In genomic region chr13:33110713-33111413, GRCh38 we compare ENCODE assay signal across 9 cellular contexts.
A peak's percentile ranks its signal among the peaks of the same experiment; 100 is the strongest.
DNase-seq lines count a peak whose midpoint lies in the region; ATAC-seq and TF ChIP-seq lines count a peak whose summit lies in the region.
"Had no signal": no experiment of that assay in that cellular context is flagged by ENCODE, and none has a peak within 500 bp of the region (broad histone marks: within the 10 kb centered on the region; RNA-seq: fewer than 3 reads in every experiment).

No MANE protein-coding gene starts in this region.

- no peak for TF ChIP-seq CTCF in VCaP (conservative IDR thresholded peaks at IDR 0.05)

- H3K27ac ChIP-seq in VCaP = peak overlapping the region; percentile 76; the same call in 1 of the 2 replicates

- DNase-seq in AG20443 (ENCODE audit: low spot score) = peak; percentile 55
- peak; percentile 45 for DNase-seq in medulla oblongata (ENCODE audit: extremely low spot score)
- no peak for DNase-seq in activated CD4-positive, alpha-beta T cell treated with anti-CD3 and anti-CD28 coated beads for 4 hours
- no peak for DNase-seq in cerebellar cortex (ENCODE audit: low spot score)
- DNase-seq: T-cell had no signal

- ATAC-seq in GM21528 (IDR thresholded peaks at IDR 0.05; ENCODE audit: low FRiP score, unreplicated experiment) = peak; percentile 56
- ATAC-seq in GM18520 (IDR thresholded peaks at IDR 0.05; ENCODE audit: unreplicated experiment) = no peak
- ATAC-seq in HG02798 (IDR thresholded peaks at IDR 0.05; ENCODE audit: poor library complexity, unreplicated experiment) = no peak
- ATAC-seq: T-cell had no signal

Comparison
In these comparisons a context has a peak if more than half of its experiments do, and no peak if none do; other contexts are left out.
1. DNase-seq: peak in AG20443 (single experiment) and medulla oblongata (single experiment); none in activated CD4-positive, alpha-beta T cell treated with anti-CD3 and anti-CD28 coated beads for 4 hours (0 of 2) and cerebellar cortex (single experiment).